8 cellular contexts compared by ENCODE assay signal in the genomic region with DNA sequence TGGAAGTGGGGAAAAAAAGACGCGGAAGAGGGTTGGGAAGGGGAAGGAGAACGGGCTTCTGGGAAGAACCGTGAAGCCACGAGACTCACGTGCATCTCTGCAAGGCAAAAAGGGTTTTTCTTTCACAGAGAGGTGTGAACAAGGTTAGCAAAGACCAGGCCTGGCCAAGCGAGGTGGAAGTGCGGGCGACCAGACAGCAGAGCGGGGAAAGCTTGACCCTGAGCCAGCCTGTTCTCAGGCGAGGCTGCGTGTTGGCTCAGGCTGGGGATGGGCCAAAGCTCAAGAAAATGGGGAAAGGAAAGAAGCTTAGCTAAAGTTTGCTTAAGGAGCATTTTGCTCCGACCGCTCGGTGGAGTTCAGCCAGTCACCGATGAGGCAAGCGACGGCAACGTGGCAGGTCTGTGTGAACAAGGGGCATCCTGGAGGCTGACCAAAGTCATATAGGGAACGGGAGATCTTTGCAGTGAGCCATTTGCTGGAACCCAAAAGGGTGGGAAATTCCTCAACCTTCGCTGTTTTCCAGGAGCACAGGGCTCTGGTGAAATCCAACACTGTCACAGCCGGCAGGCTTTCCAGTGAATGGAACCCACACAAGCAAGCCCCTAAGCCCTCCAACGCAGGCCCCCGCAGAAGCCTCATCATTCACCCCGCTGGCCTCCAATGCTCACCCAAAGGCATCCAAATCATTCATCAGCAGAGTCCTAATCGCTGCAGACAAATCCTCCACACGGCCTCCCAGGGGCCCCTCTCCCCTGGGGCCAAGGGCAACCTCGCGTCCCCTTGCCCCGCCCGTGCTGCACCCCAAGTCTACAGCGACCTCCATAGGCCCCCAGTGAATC. TPM values are rescaled to one million over a fixed set of nuclear protein-coding genes. Genes with fewer than 3 reads are reported as not detected.
A peak's percentile ranks its signal among the peaks of the same experiment; 100 is the strongest.
DNase-seq lines count a peak whose midpoint lies in the region; ATAC-seq and TF ChIP-seq lines count a peak whose summit lies in the region.

No MANE protein-coding gene starts in this region.

- peaks cover 0 to 16% of the 10 kb centered on the region in 2 donors for H3K36me3 ChIP-seq in gastrocnemius medialis

- peak; percentile 34 for ATAC-seq in HG02973 (IDR thresholded peaks at IDR 0.05; ENCODE audit: unreplicated experiment)
- ATAC-seq in gastrocnemius medialis, result peak; percentile 20 to 29

- in situ Hi-C loops in T47D (cut with HindIII; ENCODE audit: low pct_unique_long_range_greater_than_20kb, low sequenced_read_pairs) (no loop called here), gastrocnemius medialis (cut with MboI; ENCODE audit: low sequenced_read_pairs in 4 of 4) (no loop called here)

- intact Hi-C loops in gastrocnemius medialis (cut with DNase I; ENCODE audit: low total_unique reads), result loop anchor here (5.0 kb wide), 2 partner anchors 68 to 128 kb away; a partner anchor contains a TSS

- H3K9me3 ChIP-seq in gastrocnemius medialis, result peaks cover 0 to 14% (median 3%) of the 10 kb centered on the region in 3 donors

- TF ChIP-seq POLR2A in gastrocnemius medialis (IDR thresholded peaks at IDR 0.05), result no peak

- DNase-seq in AG09309 (ENCODE audit: low read depth) (peak; percentile 25), NCI-H774 (lab: John Stamatoyannopoulos, UW) (peak; percentile 9), T47D (ENCODE audit: low read depth in 1 of 2, low spot score in 1 of 2) (peak; percentile 51 to 82), iPS-NIHi7 (ENCODE audit: extremely low spot score) (peak; percentile 41), gastrocnemius medialis (peak in 1 of 2 donors; percentile 16), GM19238 (ENCODE audit: insufficient read length, low spot score) (no peak)

- no peaks in the 10 kb centered on the region for H3K27me3 ChIP-seq in gastrocnemius medialis

- H3K4me1 ChIP-seq in gastrocnemius medialis, result peaks cover 9 to 20% of the 10 kb centered on the region in 2 donors

- H3K27ac ChIP-seq in gastrocnemius medialis, result peak overlapping the region; percentile 82 to 96 (median 94)

- TF ChIP-seq CTCF in AG09309 (IDR thresholded peaks at IDR 0.05; ENCODE audit: control insufficient read depth, insufficient read depth, low read depth, low read length, missing control alignments) (no peak), GM12872 (IDR thresholded peaks at IDR 0.05; ENCODE audit: insufficient read depth, low read depth, low read length) (peak; percentile 28; the same call in 1 of the 3 replicates), gastrocnemius medialis (IDR thresholded peaks at IDR 0.05 in 4 of 5, conservative IDR thresholded peaks at IDR 0.05 in 1 of 5) (no peak)

- H3K4me3 ChIP-seq in AG09309 (ENCODE audit: control insufficient read depth, low read depth, low read length) (peak overlapping the region; percentile 88), gastrocnemius medialis (peak overlapping the region; percentile 85 to 99 (median 88))

RNA-seq across cellular contexts. Expression of a gene that starts 0.8 kb away (rescaled TPM):
- total RNA-seq in gastrocnemius medialis, result 1 to 10 TPM; 2.1 to 4.6 (median 2.2) TPM

RNA-seq across cellular contexts. Expression of a gene that starts 30.9 kb away (rescaled TPM):
- total RNA-seq in gastrocnemius medialis, result 10 to 100 TPM in 1 of 4 donors, 1 to 10 TPM in 3; 1.2 to 12.3 (median 2.6) TPM
